ENCODE assay signal across 16 cellular contexts in genomic region chr1:25677193-25677773, GRCh38.
DNase-seq lines count a peak whose midpoint lies in the region; ATAC-seq lines count a peak whose summit lies in the region.
"Had no signal": no experiment of that assay in that cellular context is flagged by ENCODE, and none has a peak within 500 bp of the region (broad histone marks: within the 10 kb centered on the region; RNA-seq: fewer than 3 reads in every experiment).

No MANE protein-coding gene starts in this region.

- H3K23ac ChIP-seq in mesenchymal stem cell (ENCODE audit: low read length in 2 of 2): no peak overlapping the region

- H2AFZ ChIP-seq in mesenchymal stem cell (ENCODE audit: low read depth, low read length): no peak overlapping the region
- H2AFZ ChIP-seq: GM23248 had no signal

- ATAC-seq in CD4-positive, CD25-positive, alpha-beta regulatory T cell (ENCODE audit: low read depth in 2 of 2): no peak
- no peak for ATAC-seq in T-helper 17 cell
- ATAC-seq: A549 had no signal

- no peak overlapping the region for H3K27ac ChIP-seq in CD4-positive, CD25-positive, alpha-beta regulatory T cell (ENCODE audit: insufficient read depth, low read length, poor library complexity, severe bottlenecking)
- peak overlapping the region; percentile 0 for H3K27ac ChIP-seq in effector memory CD4-positive, alpha-beta T cell (ENCODE audit: insufficient read depth, low read length, poor library complexity, severe bottlenecking)
- no peak overlapping the region for H3K27ac ChIP-seq in mesenchymal stem cell (ENCODE audit: low read length, poor library complexity, severe bottlenecking)
- H3K27ac ChIP-seq: A549, GM23248, sigmoid colon had no signal

- no peak overlapping the region for H2BK12ac ChIP-seq in mesenchymal stem cell (ENCODE audit: low read length in 2 of 2)

- peak overlapping the region in 1 of 2 experiments; percentile 71 for H3K4ac ChIP-seq in mesenchymal stem cell (ENCODE audit: low read depth in 1 of 2, low read length in 2 of 2)

- H3K36me3 ChIP-seq in CD4-positive, CD25-positive, alpha-beta regulatory T cell (ENCODE audit: control insufficient read depth, insufficient read depth, low read length): no peaks in the 10 kb centered on the region
- no peaks in the 10 kb centered on the region for H3K36me3 ChIP-seq in effector memory CD4-positive, alpha-beta T cell (ENCODE audit: control insufficient read depth, insufficient read depth, low read length)
- no peaks in the 10 kb centered on the region for H3K36me3 ChIP-seq in mesenchymal stem cell (ENCODE audit: control insufficient read depth in 1 of 2, insufficient read depth in 2 of 2, low read depth in 1 of 2, low read length in 2 of 2)
- H3K36me3 ChIP-seq: sigmoid colon had no signal

- no peak overlapping the region for H3K14ac ChIP-seq in mesenchymal stem cell (ENCODE audit: low read length in 2 of 2)

- H3K4me1 Mint-ChIP-seq in CD4-positive, CD25-positive, alpha-beta regulatory T cell: peaks cover 28 to 85% (median 55%) of the 10 kb centered on the region in 4 donors
- peaks cover 63% of the 10 kb centered on the region for H3K4me1 Mint-ChIP-seq in T-helper 17 cell

- H3K36me3 Mint-ChIP-seq in CD4-positive, CD25-positive, alpha-beta regulatory T cell: peaks cover 6% of the 10 kb centered on the region
- H3K36me3 Mint-ChIP-seq in T-helper 17 cell (ENCODE audit: low read depth): peaks cover 14% of the 10 kb centered on the region

- no peaks in the 10 kb centered on the region for H3K9me3 ChIP-seq in CD4-positive, CD25-positive, alpha-beta regulatory T cell (ENCODE audit: control insufficient read depth in 2 of 2, low read length in 2 of 2)
- H3K9me3 ChIP-seq in T-helper 17 cell (ENCODE audit: control insufficient read depth, low read length, poor library complexity, severe bottlenecking) (no peaks in the 10 kb centered on the region), mesenchymal stem cell (ENCODE audit: control insufficient read depth, low read length) (peaks cover 4% of the 10 kb centered on the region)
- H3K9me3 ChIP-seq in effector memory CD4-positive, alpha-beta T cell (ENCODE audit: control insufficient read depth, low read length): no peaks in the 10 kb centered on the region
- H3K9me3 ChIP-seq: A549, sigmoid colon had no signal

- peak in 2 of 3 experiments; percentile 22 to 40 for DNase-seq in NCI-H1417 (lab: John Stamatoyannopoulos, UW)
- no peak for DNase-seq in NCI-H1417 treated with DMSO at 0.1 percent for 48 hours (lab: John Stamatoyannopoulos, UW)
- DNase-seq in CD4-positive, CD25-positive, alpha-beta regulatory T cell: peak in 2 of 3 donors; percentile 34 to 65
- no peak for DNase-seq in T-helper 17 cell
- no peak for DNase-seq in effector memory CD4-positive, alpha-beta T cell
- no peak for DNase-seq in NCI-H1694 (lab: John Stamatoyannopoulos, UW)
- DNase-seq in NCI-H1048 (lab: John Stamatoyannopoulos, UW): no peak
- DNase-seq in mesenchymal stem cell: no peak
- DNase-seq: activated B cell treated with CpG ODN at 0.5 μM for 24 hours, GM23248, Kasumi-1, NCI-H1930, sigmoid colon, trophoblast cell had no signal

- H3K4me2 ChIP-seq in mesenchymal stem cell (ENCODE audit: low read length, poor library complexity, severe bottlenecking): no peak overlapping the region
- H3K4me2 ChIP-seq: A549 had no signal

- peak overlapping the region; percentile 68 for H3K4me3 ChIP-seq in CD4-positive, CD25-positive, alpha-beta regulatory T cell (ENCODE audit: low read depth, low read length)
- H3K4me3 ChIP-seq in effector memory CD4-positive, alpha-beta T cell (ENCODE audit: insufficient read depth, low read depth, low read length, poor library complexity, severe bottlenecking): no peak overlapping the region
- H3K4me3 ChIP-seq in mesenchymal stem cell (ENCODE audit: insufficient read depth in 1 of 2, low read depth in 1 of 2, low read length in 2 of 2): no peak overlapping the region
- H3K4me3 ChIP-seq: A549, GM23248, sigmoid colon had no signal

- 84% methylated on average over 5 of the region's 6 CpGs for WGBS in mesenchymal stem cell

- H3K9me3 Mint-ChIP-seq in CD4-positive, CD25-positive, alpha-beta regulatory T cell: peaks cover 0 to 2% (median 0%) of the 10 kb centered on the region in 7 donors
- H3K9me3 Mint-ChIP-seq: activated B cell treated with CpG ODN at 0.5 μM for 24 hours had no signal

- no peak overlapping the region for H3K9ac ChIP-seq in mesenchymal stem cell (ENCODE audit: low read length)
- H3K9ac ChIP-seq: GM23248 had no signal

- peak overlapping the region; percentile 65 to 87 (median 83) for H3K4me3 Mint-ChIP-seq in CD4-positive, CD25-positive, alpha-beta regulatory T cell
- H3K4me3 Mint-ChIP-seq in T-helper 17 cell: peak overlapping the region; percentile 85
- H3K4me3 Mint-ChIP-seq: activated B cell treated with CpG ODN at 0.5 μM for 24 hours, CD14-positive monocyte had no signal

- H3K79me1 ChIP-seq in mesenchymal stem cell (replicated peaks; ENCODE audit: low read length, poor library complexity, severe bottlenecking): no peaks in the 10 kb centered on the region

- H3K4me1 ChIP-seq in CD4-positive, CD25-positive, alpha-beta regulatory T cell (ENCODE audit: control insufficient read depth, insufficient read depth, low read length, poor library complexity, severe bottlenecking): peaks cover 53% of the 10 kb centered on the region
- H3K4me1 ChIP-seq in effector memory CD4-positive, alpha-beta T cell (ENCODE audit: control insufficient read depth, insufficient read depth, low read length, poor library complexity, severe bottlenecking): peaks cover 37% of the 10 kb centered on the region
- H3K4me1 ChIP-seq in mesenchymal stem cell (ENCODE audit: control insufficient read depth, insufficient read depth, low read depth, low read length): peaks cover 4% of the 10 kb centered on the region

- H3K27me3 Mint-ChIP-seq in CD4-positive, CD25-positive, alpha-beta regulatory T cell: peaks cover 26% of the 10 kb centered on the region
- no peaks in the 10 kb centered on the region for H3K27me3 Mint-ChIP-seq in T-helper 17 cell

- H4K91ac ChIP-seq in mesenchymal stem cell (ENCODE audit: low read length): no peak overlapping the region

- peaks cover 2% of the 10 kb centered on the region for H3K27me3 ChIP-seq in CD4-positive, CD25-positive, alpha-beta regulatory T cell (ENCODE audit: control insufficient read depth, insufficient read depth, low read length)
- H3K27me3 ChIP-seq in effector memory CD4-positive, alpha-beta T cell (replicated peaks; ENCODE audit: control insufficient read depth, insufficient read depth, low read length, poor library complexity, severe bottlenecking): no peaks in the 10 kb centered on the region
- H3K27me3 ChIP-seq in mesenchymal stem cell (ENCODE audit: control insufficient read depth in 1 of 2, insufficient read depth in 1 of 2, low read length in 2 of 2): peaks cover 0 to 38% of the 10 kb centered on the region in 2 experiments
- H3K27me3 ChIP-seq: sigmoid colon had no signal

- H2BK5ac ChIP-seq in mesenchymal stem cell (ENCODE audit: low read depth, low read length, poor library complexity, severe bottlenecking): no peak overlapping the region

- no peak overlapping the region for H3K18ac ChIP-seq in mesenchymal stem cell (ENCODE audit: low read depth in 1 of 2, low read length in 2 of 2)

- H4K8ac ChIP-seq in mesenchymal stem cell (ENCODE audit: low read length): no peak overlapping the region

- H2AK5ac ChIP-seq in mesenchymal stem cell (ENCODE audit: low read length, severe bottlenecking): no peak overlapping the region

- H2BK120ac ChIP-seq in mesenchymal stem cell (ENCODE audit: low read depth, low read length): no peak overlapping the region

- peak overlapping the region; percentile 85 to 94 (median 86) for H3K27ac Mint-ChIP-seq in CD4-positive, CD25-positive, alpha-beta regulatory T cell
- peak overlapping the region; percentile 82 for H3K27ac Mint-ChIP-seq in T-helper 17 cell
- H3K27ac Mint-ChIP-seq: activated B cell treated with CpG ODN at 0.5 μM for 24 hours, CD14-positive monocyte had no signal

- H2BK15ac ChIP-seq in mesenchymal stem cell (ENCODE audit: low read depth, poor library complexity, severe bottlenecking): no peak overlapping the region

Comparison
In these comparisons a context has a peak if more than half of its experiments do, and no peak if none do; other contexts are left out.
1. DNase-seq: peak in NCI-H1417 (2 of 3) and CD4-positive, CD25-positive, alpha-beta regulatory T cell (2 of 3); none in NCI-H1417 treated with DMSO at 0.1 percent for 48 hours (single experiment), T-helper 17 cell (0 of 3), effector memory CD4-positive, alpha-beta T cell (0 of 3), NCI-H1694 (single experiment), NCI-H1048 (single experiment) and mesenchymal stem cell (single experiment).